Comparison of ENCODE assay signal across 8 cellular contexts in genomic region chr17:3961564-3962047, GRCh38. TPM values are rescaled to one million over a fixed set of nuclear protein-coding genes. Genes with fewer than 3 reads are reported as not detected.
DNase-seq lines count a peak whose midpoint lies in the region; ATAC-seq, FAIRE-seq and TF ChIP-seq lines count a peak whose summit lies in the region.

No MANE protein-coding gene starts in this region.

- no peak overlapping the region for H3K4me3 ChIP-seq in left ventricle myocardium inferior
- peak overlapping the region; percentile 90 for H3K4me3 ChIP-seq in GM12878
- H3K4me3 ChIP-seq in upper lobe of left lung: peak overlapping the region in 1 of 4 donors; percentile 1
- no peak overlapping the region for H3K4me3 ChIP-seq in GM23338

- peak overlapping the region; percentile 97 for H3K4me2 ChIP-seq in GM12878 (ENCODE audit: control insufficient read depth, insufficient read depth)
- H3K4me2 ChIP-seq in GM23338: no peak overlapping the region

- no peaks in the 10 kb centered on the region for H3K9me3 Mint-ChIP-seq in GM23338

- DNase-seq in Right ventricle myocardium inferior (ENCODE audit: missing footprints) (peak; percentile 42), left ventricle myocardium inferior (no peak), NCI-H2171 (lab: John Stamatoyannopoulos, UW) (peak; percentile 80), GM12878 (ENCODE audit: low read depth, low spot score) (peak; percentile 63), upper lobe of left lung (no peak), GM23338 (ENCODE audit: low spot score) (no peak)

- TF ChIP-seq CTCF in left ventricle myocardium inferior (IDR thresholded peaks at IDR 0.05; ENCODE audit: borderline replicate concordance): no peak
- no peak for TF ChIP-seq CTCF in GM12878 (IDR thresholded peaks at IDR 0.05 in 2 of 3, conservative IDR thresholded peaks at IDR 0.05 in 1 of 3; ENCODE audit: control insufficient read depth in 2 of 3, extremely low read depth in 1 of 3, insufficient read depth in 1 of 3, low read depth in 3 of 3, low read length in 3 of 3)
- no peak for TF ChIP-seq CTCF in upper lobe of left lung (IDR thresholded peaks at IDR 0.05)
- no peak for TF ChIP-seq CTCF in GM23338 (conservative IDR thresholded peaks at IDR 0.05; ENCODE audit: low read depth in 2 of 2)

- H3K79me2 ChIP-seq in GM12878 (ENCODE audit: control insufficient read depth, insufficient read depth, low read length) (peaks cover 46% of the 10 kb centered on the region), GM23338 (replicated peaks; ENCODE audit: insufficient read depth) (peaks cover 5% of the 10 kb centered on the region; the same call in 1 of the 2 replicates)

- TF ChIP-seq RAD21 in GM12878 (IDR thresholded peaks at IDR 0.05; ENCODE audit: insufficient read depth, low read depth, low read length): no peak

- no peak for TF ChIP-seq POLR2A in GM12878 (IDR thresholded peaks at IDR 0.05; ENCODE audit: low read depth, low read length)
- TF ChIP-seq POLR2A in upper lobe of left lung (IDR thresholded peaks at IDR 0.05): no peak

- peak overlapping the region; percentile 74 for H3K9ac ChIP-seq in GM12878 (ENCODE audit: control insufficient read depth, insufficient read depth, low read length)

- BruUV-seq in GM12878 (replicated peaks; lab: Mats Ljungman, UMichigan): no TSS peak

- no peak overlapping the region for H3K27ac Mint-ChIP-seq in GM23338

- in situ Hi-C loops in GM12878 (cut with MboI): no loop called here

- no peak overlapping the region for H3K27ac ChIP-seq in left ventricle myocardium inferior (replicated peaks)
- peak overlapping the region; percentile 56 for H3K27ac ChIP-seq in GM12878 (ENCODE audit: control insufficient read depth, insufficient read depth)
- H3K27ac ChIP-seq in upper lobe of left lung: peak overlapping the region in 3 of 4 donors; percentile 13 to 85 (median 55)
- no peak overlapping the region for H3K27ac ChIP-seq in GM23338 (ENCODE audit: low read depth)

- SMC1A ChIA-PET in GM12878 (lab: Charles Lee; ENCODE audit: uncharacterized antibody, unreplicated experiment): interaction anchor here (0.7 to 3.3 kb wide), 3 partner anchors 15 to 48 kb away, joined by 3 to 20 read pairs (median 8); no protein-coding TSS in a partner anchor

- 2% methylated on average over 5 of the region's 5 CpGs for WGBS in GM12878 (ENCODE audit: insufficient coverage, insufficient replicate concordance, low lambda C conversion rate, missing lambda C conversion rate)
- 0 to 44% methylated on average over 1 to 5 of the region's 5 CpGs for WGBS in upper lobe of left lung, 2 donors

- H3K27me3 Mint-ChIP-seq in GM23338 (ENCODE audit: insufficient read depth, low read depth, poor library complexity): peaks cover 40% of the 10 kb centered on the region

- no peak overlapping the region for H2AFZ ChIP-seq in GM12878 (ENCODE audit: control insufficient read depth, low read depth, low read length)
- H2AFZ ChIP-seq in GM23338: no peak overlapping the region

- H3K4me1 ChIP-seq in left ventricle myocardium inferior (peaks cover 51% of the 10 kb centered on the region), GM12878 (ENCODE audit: control insufficient read depth, insufficient read depth, low read length) (peaks cover 38% of the 10 kb centered on the region), upper lobe of left lung (peaks cover 58 to 70% (median 62%) of the 10 kb centered on the region in 4 donors), GM23338 (ENCODE audit: insufficient read depth) (peaks cover 43% of the 10 kb centered on the region)

- H3K9me2 ChIP-seq in GM23338 (ENCODE audit: insufficient read depth): no peaks in the 10 kb centered on the region

- RAD21 ChIA-PET in GM12878 (lab: Charles Lee; ENCODE audit: unreplicated experiment): interaction anchor here (0.7 to 4.3 kb wide), 5 partner anchors 46 to 116 kb away, joined by 3 to 26 read pairs (median 4); partner anchors contain the start of gene P2RX1

- no peaks in the 10 kb centered on the region for H3K9me3 ChIP-seq in left ventricle myocardium inferior (replicated peaks)
- H3K9me3 ChIP-seq in GM12878 (replicated peaks; ENCODE audit: control insufficient read depth, insufficient read depth, low read length): no peaks in the 10 kb centered on the region
- no peaks in the 10 kb centered on the region for H3K9me3 ChIP-seq in upper lobe of left lung

- H3K4me1 Mint-ChIP-seq in GM23338: peaks cover 55% of the 10 kb centered on the region

- H3F3A ChIP-seq in GM23338 (replicated peaks; ENCODE audit: low read depth): peaks cover 22% of the 10 kb centered on the region

- H4K20me1 ChIP-seq in GM12878 (ENCODE audit: control insufficient read depth, insufficient read depth): no peaks in the 10 kb centered on the region; the same call in 1 of the 2 replicates
- peaks cover 4% of the 10 kb centered on the region for H4K20me1 ChIP-seq in GM23338 (replicated peaks; ENCODE audit: insufficient read depth)

- ATAC-seq in Right ventricle myocardium inferior (no peak), GM12878 (peak; percentile 19), upper lobe of left lung (ENCODE audit: low FRiP score in 2 of 2) (no peak), HG03196 (IDR thresholded peaks at IDR 0.05; ENCODE audit: unreplicated experiment) (no peak), HG03045 (IDR thresholded peaks at IDR 0.05; ENCODE audit: unreplicated experiment) (no peak), GM23338 (no peak)

- H3K27me3 ChIP-seq in left ventricle myocardium inferior (ENCODE audit: low read depth) (peaks cover 50% of the 10 kb centered on the region), GM12878 (replicated peaks in 1 of 2; ENCODE audit: control insufficient read depth in 2 of 2, insufficient read depth in 2 of 2, low read length in 1 of 2) (no peaks in the 10 kb centered on the region), upper lobe of left lung (peaks cover 0 to 8% (median 3%) of the 10 kb centered on the region in 4 donors), GM23338 (ENCODE audit: insufficient read depth) (peaks cover 14% of the 10 kb centered on the region)

- H3K36me3 Mint-ChIP-seq in GM23338 (ENCODE audit: low read depth): no peaks in the 10 kb centered on the region

- POLR2A ChIA-PET in GM12878 (lab: Charles Lee): interaction anchor here (1.1 to 2.3 kb wide), 5 partner anchors 32 to 113 kb away, joined by 3 to 7 read pairs (median 5); partner anchors contain the start of gene P2RX1

- TF ChIP-seq EP300 in GM12878 (IDR thresholded peaks at IDR 0.05; ENCODE audit: borderline replicate concordance in 1 of 2, control insufficient read depth in 1 of 2, low read depth in 2 of 2, low read length in 2 of 2) (no peak), upper lobe of left lung (IDR thresholded peaks at IDR 0.05) (no peak)

- CTCF ChIA-PET in GM12878 (lab: Yijun Ruan, JAX): interaction anchor here (1.2 to 3.6 kb wide), 8 partner anchors 8 to 158 kb away, joined by 3 to 39 read pairs (median 4); partner anchors contain the start of gene P2RX1

- H3K36me3 ChIP-seq in left ventricle myocardium inferior: no peaks in the 10 kb centered on the region
- peaks cover 1 to 9% of the 10 kb centered on the region in 2 experiments; a peak in 2 of 4 replicates for H3K36me3 ChIP-seq in GM12878 (ENCODE audit: control insufficient read depth in 2 of 2, insufficient read depth in 2 of 2, low read length in 1 of 2)
- no peaks in the 10 kb centered on the region for H3K36me3 ChIP-seq in upper lobe of left lung
- H3K36me3 ChIP-seq in GM23338 (ENCODE audit: insufficient read depth): no peaks in the 10 kb centered on the region

- intact Hi-C loops in Right ventricle myocardium inferior (cut with DNase I): no loop called here
- intact Hi-C loops in left ventricle myocardium inferior (cut with micrococcal nuclease): no loop called here
- intact Hi-C loops in GM12878 (cut with micrococcal nuclease; ENCODE audit: unreplicated experiment): loop anchor here (2.0 to 5.0 kb wide), 3 partner anchors 41 to 113 kb away; no protein-coding TSS in a partner anchor

- H3K4me3 Mint-ChIP-seq in GM23338: no peak overlapping the region

- peak; percentile 86 for FAIRE-seq in GM12878 (lab: Jason Lieb, UNC)

RNA-seq across cellular contexts. Expression of gene ATP2A3, which starts 2.6 kb away (rescaled TPM):
- total RNA-seq in Right ventricle myocardium inferior: 7.7 TPM
- 8.6 TPM for total RNA-seq in left ventricle myocardium inferior
- 101 and 113 TPM in 2 replicates for total RNA-seq in GM12878 (2013; cell fraction: nucleolus; rRNA removed)
- 42.3 and 48.7 TPM in 2 replicates for total RNA-seq in GM12878 (2014; rRNA removed)
- 15.7 and 20.1 TPM in 2 replicates for total RNA-seq in GM12878 (2014; rRNA removed; fragmentation: Illumina TruSeq; extraction: Trizol)
- total RNA-seq in GM12878 (2021): 91.7 and 99.2 TPM in 2 replicates
- polyA plus RNA-seq in GM12878 (2011; ENCODE audit: low read depth): 24.6 TPM
- polyA plus RNA-seq in GM12878 (2011; rRNA removed): 11.9 and 27.0 TPM in 2 replicates
- 33.7 and 42.7 TPM in 2 replicates for polyA plus RNA-seq in GM12878 (2011; cell fraction: cytosol; rRNA removed)
- polyA plus RNA-seq in GM12878 (2011; cell fraction: nucleus; rRNA removed): 110 and 156 TPM in 2 replicates
- polyA plus RNA-seq in GM12878 (2012): 53.3 and 60.4 TPM in 2 replicates
- polyA plus RNA-seq in GM12878 (2014; fragmentation: Illumina TruSeq; extraction: Trizol): 11.6 and 26.5 TPM in 2 replicates
- 1 to 10 TPM; 1.0 to 3.0 TPM for polyA plus RNA-seq in GM12878 (2014; fragmentation: Nextera tagmentation; extraction: Ambion mirVana)
- polyA plus RNA-seq in GM12878 (2014; rRNA removed): 66.4 and 78.9 TPM in 2 replicates
- polyA plus RNA-seq in GM12878 (2016; fragmentation: Nextera tagmentation; extraction: Ambion mirVana): 10 to 100 TPM; 61.1 to 62.8 TPM
- 33.0 and 50.5 TPM in 2 replicates for polyA minus RNA-seq in GM12878 (2011; rRNA and poly(A)+ RNA removed)
- polyA minus RNA-seq in GM12878 (2011; cell fraction: cytosol; rRNA and poly(A)+ RNA removed): 22.2 and 24.8 TPM in 2 replicates
- polyA minus RNA-seq in GM12878 (2011; cell fraction: nucleus; rRNA and poly(A)+ RNA removed): 32.2 and 63.0 TPM in 2 replicates
- total RNA-seq in upper lobe of left lung: 10 to 100 TPM; 27.9 to 82.8 (median 41.4) TPM
- 32.6 and 35.2 TPM in 2 replicates for total RNA-seq in GM23338 (2014; rRNA removed; shearing (Covaris generic))
- polyA plus RNA-seq in GM23338 (2016; fragmentation: Nextera tagmentation; extraction: Ambion mirVana): 8.2 and 9.6 TPM in 2 replicates

RNA-seq across cellular contexts. Expression of gene P2RX1, which starts 45.3 kb away (rescaled TPM):
- total RNA-seq in Right ventricle myocardium inferior (0.16 TPM), left ventricle myocardium inferior (0.55 TPM), GM12878 (2014; rRNA removed) (5.5 and 5.9 TPM in 2 replicates), GM12878 (2014; rRNA removed; fragmentation: Illumina TruSeq; extraction: Trizol) (2.7 and 3.1 TPM in 2 replicates), GM12878 (2021) (5.0 and 5.1 TPM in 2 replicates), upper lobe of left lung (10 to 100 TPM in 2 of 6 donors, 1 to 10 TPM in 4; 3.7 to 29.9 (median 9.4) TPM)
- total RNA-seq in GM12878 (2013; cell fraction: nucleolus; rRNA removed): 6.9 and 8.0 TPM in 2 replicates
- 1.5 TPM for polyA plus RNA-seq in GM12878 (2011; ENCODE audit: low read depth)
- polyA plus RNA-seq in GM12878 (2011; rRNA removed) (0.12 and 0.19 TPM in 2 replicates), GM12878 (2014; fragmentation: Illumina TruSeq; extraction: Trizol) (2.4 and 3.2 TPM in 2 replicates), GM12878 (2014; fragmentation: Nextera tagmentation; extraction: Ambion mirVana) (under 1 TPM; 0.16 to 0.22 TPM), GM12878 (2014; rRNA removed) (5.6 and 6.2 TPM in 2 replicates), GM12878 (2016; fragmentation: Nextera tagmentation; extraction: Ambion mirVana) (1 to 10 TPM; 3.6 to 4.3 TPM), GM23338 (2016; fragmentation: Nextera tagmentation; extraction: Ambion mirVana) (0.17 and 0.31 TPM in 2 replicates)
- polyA plus RNA-seq in GM12878 (2011; cell fraction: cytosol; rRNA removed): 0.10 and 0.25 TPM in 2 replicates
- 0.80 and 1.5 TPM in 2 replicates for polyA plus RNA-seq in GM12878 (2011; cell fraction: nucleus; rRNA removed)
- 3.1 and 4.9 TPM in 2 replicates for polyA plus RNA-seq in GM12878 (2012)
- polyA minus RNA-seq in GM12878 (2011; rRNA and poly(A)+ RNA removed): 0.22 TPM in 1 of 2 replicates, not detected in the other
- not detected in 2 replicates for polyA minus RNA-seq in GM12878 (2011; cell fraction: cytosol; rRNA and poly(A)+ RNA removed)
- 0.29 and 0.36 TPM in 2 replicates for polyA minus RNA-seq in GM12878 (2011; cell fraction: nucleus; rRNA and poly(A)+ RNA removed)
- 0.19 and 2.2 TPM in 2 replicates for total RNA-seq in GM23338 (2014; rRNA removed; shearing (Covaris generic))

Comparison
In these comparisons a context has a peak if more than half of its experiments do, and no peak if none do; other contexts are left out.
1. DNase-seq: peak in Right ventricle myocardium inferior (single experiment), NCI-H2171 (single experiment) and GM12878 (single experiment); none in left ventricle myocardium inferior (single experiment), upper lobe of left lung (0 of 2) and GM23338 (single experiment).
2. H3K27ac ChIP-seq: peak in GM12878 (single experiment) and upper lobe of left lung (3 of 4); none in left ventricle myocardium inferior (single experiment) and GM23338 (single experiment).